1 cellular context compared by ENCODE assay signal in genomic region chr10:128125944-128126764, GRCh38.
A peak's percentile ranks its signal among the peaks of the same experiment; 100 is the strongest.
TF ChIP-seq lines count a peak whose summit lies in the region.

TSS of gene MKI67 (minus strand) at chr10:128126423. CDS start at chr10:128125667, 756 bp downstream.

TF ChIP-seq in K562, 482 proteins besides CTCF, POLR2A, EP300 and RAD21 (continued from another document and continues in another):
- TF ChIP-seq ELK1 (CRISPR knock-in tag; IDR thresholded peaks at IDR 0.05) = no peak
- TF ChIP-seq LEF1 (IDR thresholded peaks at IDR 0.05) = no peak
- TF ChIP-seq ZC3H8 (IDR thresholded peaks at IDR 0.05) = no peak
- no peak for TF ChIP-seq ZSCAN32 (CRISPR knock-in tag; IDR thresholded peaks at IDR 0.05)
- TF ChIP-seq ZNF75A (CRISPR knock-in tag; IDR thresholded peaks at IDR 0.05) = no peak
- TF ChIP-seq ZNF584 (CRISPR knock-in tag; IDR thresholded peaks at IDR 0.05; ENCODE audit: low read depth) = no peak
- peak; percentile 89 for TF ChIP-seq SPI1 (IDR thresholded peaks at IDR 0.05; ENCODE audit: borderline replicate concordance, low read depth, low read length)
- no peak for TF ChIP-seq USF1 (CRISPR knock-in tag; IDR thresholded peaks at IDR 0.05)
- TF ChIP-seq XRCC4 (IDR thresholded peaks at IDR 0.05; ENCODE audit: extremely low read depth, insufficient read depth, insufficient read length) = no peak
- TF ChIP-seq POLR2G (IDR thresholded peaks at IDR 0.05; ENCODE audit: low read depth, low read length) = peak; percentile 93
- TF ChIP-seq MBD2 (IDR thresholded peaks at IDR 0.05; ENCODE audit: borderline replicate concordance, low read depth) = peak; percentile 38; the same call in 1 of the 2 replicates
- TF ChIP-seq CEBPZ (IDR thresholded peaks at IDR 0.05; ENCODE audit: borderline replicate concordance, low read depth, low read length) = no peak
- TF ChIP-seq ZFP30 (CRISPR knock-in tag; IDR thresholded peaks at IDR 0.05; ENCODE audit: borderline replicate concordance) = no peak
- TF ChIP-seq, protein P1, sequence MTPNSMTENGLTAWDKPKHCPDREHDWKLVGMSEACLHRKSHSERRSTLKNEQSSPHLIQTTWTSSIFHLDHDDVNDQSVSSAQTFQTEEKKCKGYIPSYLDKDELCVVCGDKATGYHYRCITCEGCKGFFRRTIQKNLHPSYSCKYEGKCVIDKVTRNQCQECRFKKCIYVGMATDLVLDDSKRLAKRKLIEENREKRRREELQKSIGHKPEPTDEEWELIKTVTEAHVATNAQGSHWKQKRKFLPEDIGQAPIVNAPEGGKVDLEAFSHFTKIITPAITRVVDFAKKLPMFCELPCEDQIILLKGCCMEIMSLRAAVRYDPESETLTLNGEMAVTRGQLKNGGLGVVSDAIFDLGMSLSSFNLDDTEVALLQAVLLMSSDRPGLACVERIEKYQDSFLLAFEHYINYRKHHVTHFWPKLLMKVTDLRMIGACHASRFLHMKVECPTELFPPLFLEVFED (CRISPR knock-in tag; conservative IDR thresholded peaks at IDR 0.05) = no peak
- TF ChIP-seq, protein P2, sequence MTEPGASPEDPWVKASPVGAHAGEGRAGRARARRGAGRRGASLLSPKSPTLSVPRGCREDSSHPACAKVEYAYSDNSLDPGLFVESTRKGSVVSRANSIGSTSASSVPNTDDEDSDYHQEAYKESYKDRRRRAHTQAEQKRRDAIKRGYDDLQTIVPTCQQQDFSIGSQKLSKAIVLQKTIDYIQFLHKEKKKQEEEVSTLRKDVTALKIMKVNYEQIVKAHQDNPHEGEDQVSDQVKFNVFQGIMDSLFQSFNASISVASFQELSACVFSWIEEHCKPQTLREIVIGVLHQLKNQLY (CRISPR knock-in tag; conservative IDR thresholded peaks at IDR 0.05) = no peak
- TF ChIP-seq CREB1 (IDR thresholded peaks at IDR 0.05) = no peak
- no peak for TF ChIP-seq CREB1 (CRISPR knock-in tag; IDR thresholded peaks at IDR 0.05)
- TF ChIP-seq AFF4 (CRISPR knock-in tag; IDR thresholded peaks at IDR 0.05) = no peak
- TF ChIP-seq, protein P3, sequence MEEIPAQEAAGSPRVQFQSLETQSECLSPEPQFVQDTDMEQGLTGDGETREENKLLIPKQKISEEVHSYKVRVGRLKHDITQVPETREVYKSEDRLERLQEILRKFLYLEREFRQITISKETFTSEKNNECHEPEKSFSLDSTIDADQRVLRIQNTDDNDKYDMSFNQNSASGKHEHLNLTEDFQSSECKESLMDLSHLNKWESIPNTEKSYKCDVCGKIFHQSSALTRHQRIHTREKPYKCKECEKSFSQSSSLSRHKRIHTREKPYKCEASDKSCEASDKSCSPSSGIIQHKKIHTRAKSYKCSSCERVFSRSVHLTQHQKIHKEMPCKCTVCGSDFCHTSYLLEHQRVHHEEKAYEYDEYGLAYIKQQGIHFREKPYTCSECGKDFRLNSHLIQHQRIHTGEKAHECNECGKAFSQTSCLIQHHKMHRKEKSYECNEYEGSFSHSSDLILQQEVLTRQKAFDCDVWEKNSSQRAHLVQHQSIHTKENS (CRISPR knock-in tag; IDR thresholded peaks at IDR 0.05) = no peak
- no peak for TF ChIP-seq ARID1B (IDR thresholded peaks at IDR 0.05)
- no peak for TF ChIP-seq RBM22 (IDR thresholded peaks at IDR 0.05; ENCODE audit: low read depth, low read length, poor library complexity, severe bottlenecking)
- TF ChIP-seq POLR2B (IDR thresholded peaks at IDR 0.05; ENCODE audit: low read depth, partially characterized antibody) = no peak
- no peak for TF ChIP-seq DDX20 (tag; IDR thresholded peaks at IDR 0.05; ENCODE audit: low read depth)
- no peak for TF ChIP-seq ZNF551 (CRISPR knock-in tag; IDR thresholded peaks at IDR 0.05)
- no peak for TF ChIP-seq FOXK1 (CRISPR knock-in tag; IDR thresholded peaks at IDR 0.05; ENCODE audit: borderline replicate concordance)
- no peak for TF ChIP-seq ZBTB43 (CRISPR knock-in tag; IDR thresholded peaks at IDR 0.05)
- TF ChIP-seq BRF2 (IDR thresholded peaks at IDR 0.05; ENCODE audit: borderline replicate concordance, insufficient read depth, insufficient read length) = no peak
- peak; percentile 70 for TF ChIP-seq ELF1 (tag; IDR thresholded peaks at IDR 0.05)
- no peak for TF ChIP-seq DMBX1 (CRISPR knock-in tag; IDR thresholded peaks at IDR 0.05; ENCODE audit: borderline replicate concordance)
- TF ChIP-seq MAFK (IDR thresholded peaks at IDR 0.05; ENCODE audit: low read length) = no peak
- peak; percentile 49 for TF ChIP-seq TBP (optimal IDR thresholded peaks at IDR 0.05; ENCODE audit: low read depth, low read length)
- TF ChIP-seq EWSR1 (IDR thresholded peaks at IDR 0.05; ENCODE audit: borderline replicate concordance, low read depth, partially characterized antibody) = no peak
- no peak for TF ChIP-seq FOXK2 (conservative IDR thresholded peaks at IDR 0.05 in 1 of 2, IDR thresholded peaks at IDR 0.05 in 1 of 2; ENCODE audit: low read depth in 2 of 2)
- TF ChIP-seq, protein P4, sequence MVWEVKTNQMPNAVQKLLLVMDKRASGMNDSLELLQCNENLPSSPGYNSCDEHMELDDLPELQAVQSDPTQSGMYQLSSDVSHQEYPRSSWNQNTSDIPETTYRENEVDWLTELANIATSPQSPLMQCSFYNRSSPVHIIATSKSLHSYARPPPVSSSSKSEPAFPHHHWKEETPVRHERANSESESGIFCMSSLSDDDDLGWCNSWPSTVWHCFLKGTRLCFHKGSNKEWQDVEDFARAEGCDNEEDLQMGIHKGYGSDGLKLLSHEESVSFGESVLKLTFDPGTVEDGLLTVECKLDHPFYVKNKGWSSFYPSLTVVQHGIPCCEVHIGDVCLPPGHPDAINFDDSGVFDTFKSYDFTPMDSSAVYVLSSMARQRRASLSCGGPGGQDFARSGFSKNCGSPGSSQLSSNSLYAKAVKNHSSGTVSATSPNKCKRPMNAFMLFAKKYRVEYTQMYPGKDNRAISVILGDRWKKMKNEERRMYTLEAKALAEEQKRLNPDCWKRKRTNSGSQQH (CRISPR knock-in tag; IDR thresholded peaks at IDR 0.05) = peak; percentile 81; the same call in 1 of the 2 replicates
- TF ChIP-seq, protein P5, sequence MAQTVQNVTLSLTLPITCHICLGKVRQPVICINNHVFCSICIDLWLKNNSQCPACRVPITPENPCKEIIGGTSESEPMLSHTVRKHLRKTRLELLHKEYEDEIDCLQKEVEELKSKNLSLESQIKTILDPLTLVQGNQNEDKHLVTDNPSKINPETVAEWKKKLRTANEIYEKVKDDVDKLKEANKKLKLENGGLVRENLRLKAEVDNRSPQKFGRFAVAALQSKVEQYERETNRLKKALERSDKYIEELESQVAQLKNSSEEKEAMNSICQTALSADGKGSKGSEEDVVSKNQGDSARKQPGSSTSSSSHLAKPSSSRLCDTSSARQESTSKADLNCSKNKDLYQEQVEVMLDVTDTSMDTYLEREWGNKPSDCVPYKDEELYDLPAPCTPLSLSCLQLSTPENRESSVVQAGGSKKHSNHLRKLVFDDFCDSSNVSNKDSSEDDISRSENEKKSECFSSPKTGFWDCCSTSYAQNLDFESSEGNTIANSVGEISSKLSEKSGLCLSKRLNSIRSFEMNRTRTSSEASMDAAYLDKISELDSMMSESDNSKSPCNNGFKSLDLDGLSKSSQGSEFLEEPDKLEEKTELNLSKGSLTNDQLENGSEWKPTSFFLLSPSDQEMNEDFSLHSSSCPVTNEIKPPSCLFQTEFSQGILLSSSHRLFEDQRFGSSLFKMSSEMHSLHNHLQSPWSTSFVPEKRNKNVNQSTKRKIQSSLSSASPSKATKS (CRISPR knock-in tag; IDR thresholded peaks at IDR 0.05) = no peak
- no peak for TF ChIP-seq DPF2 (IDR thresholded peaks at IDR 0.05)
- TF ChIP-seq HCFC1 (IDR thresholded peaks at IDR 0.05; ENCODE audit: low read depth, low read length) = no peak
- no peak for TF ChIP-seq NCOA2 (IDR thresholded peaks at IDR 0.05; ENCODE audit: partially characterized antibody in 2 of 2)
- no peak for TF ChIP-seq HNRNPL (IDR thresholded peaks at IDR 0.05; ENCODE audit: low read depth, low read length)
- TF ChIP-seq ZNF830 (CRISPR knock-in tag; IDR thresholded peaks at IDR 0.05) = no peak
- TF ChIP-seq MCM7 (IDR thresholded peaks at IDR 0.05) = no peak
- TF ChIP-seq NEUROD1 (IDR thresholded peaks at IDR 0.05; ENCODE audit: borderline replicate concordance, low read depth, low read length, partially characterized antibody) = peak; percentile 67
